Comparison of ENCODE assay signal across 8 cellular contexts in the genomic region with DNA sequence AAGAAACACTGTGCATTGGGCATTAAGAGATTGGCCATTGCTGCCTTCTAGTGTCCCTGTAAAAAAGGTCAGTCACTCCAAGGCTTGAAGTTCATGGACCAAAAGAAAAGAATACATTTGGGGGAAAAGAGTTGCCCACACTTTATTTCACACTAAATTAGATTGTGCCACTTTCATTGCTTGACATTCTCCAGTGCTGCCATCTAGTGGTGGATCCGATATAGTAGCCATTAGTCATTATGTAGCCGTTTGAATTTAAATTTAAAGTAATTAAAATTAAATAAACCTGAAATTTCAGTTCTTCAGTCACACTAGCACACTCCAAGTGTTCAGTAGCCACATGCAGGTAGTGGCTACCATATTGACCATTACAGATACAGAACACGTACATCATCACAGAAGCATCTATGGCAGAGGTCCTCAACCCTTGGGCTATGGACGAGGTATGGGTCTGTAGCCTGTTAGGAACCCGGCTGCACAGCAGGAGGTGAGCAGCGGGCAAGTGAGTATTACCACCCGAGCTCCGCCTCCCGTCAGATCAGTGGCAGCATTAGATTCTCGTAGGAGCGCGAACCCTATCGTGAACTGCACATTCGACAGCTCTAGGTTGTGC. TPM values are rescaled to one million over a fixed set of nuclear protein-coding genes. Genes with fewer than 3 reads are reported as not detected.
DNase-seq lines count a peak whose midpoint lies in the region; ATAC-seq and TF ChIP-seq lines count a peak whose summit lies in the region.

No MANE protein-coding gene starts in this region.

- 57 to 64% methylated on average over 14 of the region's 14 CpGs for WGBS in heart right ventricle, 2 donors
- WGBS in thyroid gland, 2 donors = 59 to 69% methylated on average over 8 to 14 of the region's 14 CpGs

- H3K9me3 ChIP-seq in heart right ventricle (no peaks in the 10 kb centered on the region), left lung (no peaks in the 10 kb centered on the region), thyroid gland (no peaks in the 10 kb centered on the region)

- intact Hi-C loops in heart right ventricle (cut with DNase I) = loop anchor here in 4 of 10 donors (5.0 to 10.0 kb wide), 2 partner anchors 138 to 140 kb away; no protein-coding TSS in a partner anchor
- intact Hi-C loops in Right ventricle myocardium inferior (cut with DNase I) = no loop called here
- intact Hi-C loops in left lung (cut with DNase I) = no loop called here
- intact Hi-C loops in thyroid gland (cut with DNase I) = no loop called here

- in situ Hi-C loops in astrocyte of the spinal cord (cut with HindIII; ENCODE audit: low sequenced_read_pairs) = no loop called here

- no peaks in the 10 kb centered on the region for H3K36me3 ChIP-seq in heart right ventricle
- H3K36me3 ChIP-seq in left lung = no peaks in the 10 kb centered on the region
- H3K36me3 ChIP-seq in thyroid gland = no peaks in the 10 kb centered on the region

- TF ChIP-seq POLR2A in thyroid gland (IDR thresholded peaks at IDR 0.05) = no peak

- POLR2A ChIA-PET in HEK293T (lab: Yijun Ruan, JAX) = no interaction called here

- H3K27ac ChIP-seq in heart right ventricle (no peak overlapping the region), left lung (no peak overlapping the region), thyroid gland (no peak overlapping the region)

- TF ChIP-seq CTCF in heart right ventricle (IDR thresholded peaks at IDR 0.05) (peak; percentile 68 to 84 (median 79)), astrocyte of the spinal cord (IDR thresholded peaks at IDR 0.05; ENCODE audit: low read depth, low read length) (peak; percentile 63), left lung (IDR thresholded peaks at IDR 0.05) (peak; percentile 78 to 84), thyroid gland (IDR thresholded peaks at IDR 0.05) (peak; percentile 35 to 86 (median 49))

- DNase-seq in heart right ventricle (peak in 1 of 2 donors; percentile 52), Right ventricle myocardium inferior (ENCODE audit: missing footprints) (no peak), NCI-H2171 (lab: John Stamatoyannopoulos, UW) (peak; percentile 40), astrocyte of the spinal cord (ENCODE audit: low read depth, low spot score) (peak; percentile 51), left lung (no peak), thyroid gland (no peak), HEK293T (ENCODE audit: extremely low spot score) (no peak)

- peaks cover 0 to 24% (median 0%) of the 10 kb centered on the region in 7 donors for H3K27me3 ChIP-seq in heart right ventricle
- H3K27me3 ChIP-seq in left lung = no peaks in the 10 kb centered on the region
- H3K27me3 ChIP-seq in thyroid gland = no peaks in the 10 kb centered on the region

- H3K4me3 ChIP-seq in heart right ventricle (no peak overlapping the region), astrocyte of the spinal cord (ENCODE audit: low read depth, low read length) (no peak overlapping the region), left lung (no peak overlapping the region), thyroid gland (replicated peaks in 1 of 3) (no peak overlapping the region)

- ATAC-seq in heart right ventricle = peak in 1 of 8 donors; percentile 37
- no peak for ATAC-seq in Right ventricle myocardium inferior
- peak; percentile 70 for ATAC-seq in left lung
- no peak for ATAC-seq in HG03025 (IDR thresholded peaks at IDR 0.05; ENCODE audit: low FRiP score, unreplicated experiment)

- CTCF ChIA-PET in HEK293T (lab: Yijun Ruan, JAX) = interaction anchor here (0.7 to 3.1 kb wide), 11 partner anchors 8 to 398 kb away, joined by 3 to 25 read pairs (median 3); no protein-coding TSS in a partner anchor

- no peaks in the 10 kb centered on the region for H3K4me1 ChIP-seq in heart right ventricle
- no peaks in the 10 kb centered on the region for H3K4me1 ChIP-seq in left lung
- H3K4me1 ChIP-seq in thyroid gland = no peaks in the 10 kb centered on the region

TF ChIP-seq in HEK293T, 16 proteins besides CTCF, POLR2A, EP300 and RAD21:
- no peak for TF ChIP-seq FOXM1 (IDR thresholded peaks at IDR 0.05; ENCODE audit: borderline replicate concordance)
- TF ChIP-seq BHLHE40 (IDR thresholded peaks at IDR 0.05; ENCODE audit: borderline replicate concordance) = no peak
- no peak for TF ChIP-seq ELF4 (IDR thresholded peaks at IDR 0.05)
- no peak for TF ChIP-seq TARDBP (IDR thresholded peaks at IDR 0.05)
- no peak for TF ChIP-seq FOXA1 (IDR thresholded peaks at IDR 0.05)
- no peak for TF ChIP-seq SP1 (IDR thresholded peaks at IDR 0.05)
- TF ChIP-seq SUZ12 (IDR thresholded peaks at IDR 0.05) = no peak
- TF ChIP-seq CTBP1 (IDR thresholded peaks at IDR 0.05; ENCODE audit: borderline replicate concordance) = no peak
- TF ChIP-seq PKNOX1 (IDR thresholded peaks at IDR 0.05) = no peak
- no peak for TF ChIP-seq LEF1 (IDR thresholded peaks at IDR 0.05; ENCODE audit: borderline replicate concordance)
- no peak for TF ChIP-seq FOXK2 (IDR thresholded peaks at IDR 0.05)
- TF ChIP-seq ZNF384 (IDR thresholded peaks at IDR 0.05) = no peak
- TF ChIP-seq HDGF (IDR thresholded peaks at IDR 0.05; ENCODE audit: borderline replicate concordance) = no peak
- TF ChIP-seq ARNT (IDR thresholded peaks at IDR 0.05) = no peak

RNA-seq across cellular contexts. Expression of gene CDH5, which starts 21.9 kb away (rescaled TPM):
- total RNA-seq in heart right ventricle = 10 to 100 TPM; 40.3 to 81.2 (median 55.9) TPM
- polyA plus RNA-seq in heart right ventricle = 10 to 100 TPM; 39.4 to 53.9 TPM
- total RNA-seq in Right ventricle myocardium inferior = 58.4 TPM
- total RNA-seq in left lung = 10 to 100 TPM; 77.2 to 86.5 TPM
- total RNA-seq in thyroid gland = 10 to 100 TPM; 56.0 to 90.0 (median 67.2) TPM

Comparison
In these comparisons a context has a peak if more than half of its experiments do, and no peak if none do; other contexts are left out.
1. DNase-seq: peak in NCI-H2171 (single experiment) and astrocyte of the spinal cord (single experiment); none in Right ventricle myocardium inferior (single experiment), left lung (0 of 2), thyroid gland (0 of 2) and HEK293T (single experiment).
2. Peak in every context shown above with its lines, with median percentiles within 50 percentile points of each other: CTCF ChIP-seq.